8 cellular contexts compared by ENCODE assay signal in the genomic region with DNA sequence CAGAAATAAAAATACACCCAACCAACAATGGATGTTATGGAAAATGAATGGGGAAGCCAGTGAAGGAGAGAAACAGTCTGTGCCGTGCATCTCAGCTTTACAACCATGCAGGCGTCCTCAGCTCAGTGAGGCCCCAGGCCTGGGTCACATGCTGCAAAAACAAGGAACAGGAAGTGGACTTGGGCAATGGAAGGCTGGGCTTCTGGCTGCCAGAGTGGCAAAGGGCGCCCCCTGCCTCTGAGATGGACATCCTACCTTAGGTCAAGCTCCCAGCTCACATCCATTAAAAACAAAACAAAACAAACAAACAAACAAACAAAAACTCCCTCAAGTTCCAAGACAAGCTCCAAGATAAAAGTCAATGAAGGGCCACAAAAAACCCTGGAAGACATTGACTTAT. TPM values are rescaled to one million over a fixed set of nuclear protein-coding genes. Genes with fewer than 3 reads are reported as not detected.
DNase-seq lines count a peak whose midpoint lies in the region; ATAC-seq and TF ChIP-seq lines count a peak whose summit lies in the region.

No MANE protein-coding gene starts in this region.

- H3K27ac ChIP-seq in tibial artery, result no peak overlapping the region

- peak; percentile 47; the same call in 1 of the 2 replicates for TF ChIP-seq CTCF in GM12874 (IDR thresholded peaks at IDR 0.05; ENCODE audit: insufficient read depth, low read depth, low read length)
- peak in 1 of 2 experiments; percentile 19 for TF ChIP-seq CTCF in tibial artery (IDR thresholded peaks at IDR 0.05)

- peaks cover 34% of the 10 kb centered on the region for H3K36me3 ChIP-seq in MG63
- H3K36me3 ChIP-seq in adipocyte (ENCODE audit: control insufficient read depth, insufficient read depth, low read length, severe bottlenecking), result peaks cover 17% of the 10 kb centered on the region
- H3K36me3 ChIP-seq in tibial artery, result peaks cover 0 to 21% (median 11%) of the 10 kb centered on the region in 3 donors

- no peak overlapping the region for H3K9ac ChIP-seq in adipocyte (ENCODE audit: low read length)

- peak; percentile 8 for DNase-seq in AG08395 (ENCODE audit: low spot score)
- DNase-seq in MG63, result peak; percentile 37
- DNase-seq in adipocyte (ENCODE audit: low read depth), result peak; percentile 8
- peak; percentile 66 for DNase-seq in kidney tubule cell (ENCODE audit: low spot score)
- DNase-seq in tibial artery, result no peak

- no peaks in the 10 kb centered on the region for H3K9me3 ChIP-seq in MG63
- no peaks in the 10 kb centered on the region for H3K9me3 ChIP-seq in adipocyte (ENCODE audit: control insufficient read depth, low read length)
- H3K9me3 ChIP-seq in tibial artery, result no peaks in the 10 kb centered on the region

- no peak for ATAC-seq in GM21447 (IDR thresholded peaks at IDR 0.05; ENCODE audit: unreplicated experiment)
- ATAC-seq in GM19395 (IDR thresholded peaks at IDR 0.05; ENCODE audit: unreplicated experiment), result no peak

- H3K27me3 ChIP-seq in MG63, result no peaks in the 10 kb centered on the region
- no peaks in the 10 kb centered on the region for H3K27me3 ChIP-seq in adipocyte (replicated peaks; ENCODE audit: control insufficient read depth, insufficient read depth, low read length)
- H3K27me3 ChIP-seq in tibial artery, result no peaks in the 10 kb centered on the region

- H3K4me1 ChIP-seq in adipocyte (ENCODE audit: control insufficient read depth, insufficient read depth, low read length) (peaks cover 4% of the 10 kb centered on the region), tibial artery (no peaks in the 10 kb centered on the region)

- intact Hi-C loops in tibial artery (cut with DNase I; ENCODE audit: low total_unique reads), result no loop called here

- H3K4me3 ChIP-seq in MG63 (no peak overlapping the region), adipocyte (ENCODE audit: low read length) (no peak overlapping the region), tibial artery (no peak overlapping the region)

RNA-seq across cellular contexts. Expression of a gene that starts 54.7 kb away (rescaled TPM):
- total RNA-seq in MG63 (2014; rRNA removed; shearing (Covaris generic); ENCODE audit: low replicate concordance), result 3.4 and 3.8 TPM in 2 replicates

Comparison
In these comparisons a context has a peak if more than half of its experiments do, and no peak if none do; other contexts are left out.
1. DNase-seq: peak in AG08395 (single experiment), MG63 (single experiment), adipocyte (single experiment) and kidney tubule cell (single experiment); none in tibial artery (0 of 2).